Comparison of ENCODE assay signal across 8 cellular contexts in genomic region chr2:61176755-61177726, GRCh38. TPM values are rescaled to one million over a fixed set of nuclear protein-coding genes. Genes with fewer than 3 reads are reported as not detected.
DNase-seq lines count a peak whose midpoint lies in the region; ATAC-seq and TF ChIP-seq lines count a peak whose summit lies in the region.

No MANE protein-coding gene starts in this region.

- H3K36me3 ChIP-seq in SJSA1: peaks cover 39% of the 10 kb centered on the region
- peaks cover 0 to 17% of the 10 kb centered on the region in 2 donors for H3K36me3 ChIP-seq in gastroesophageal sphincter

- POLR2A ChIA-PET in GM10248 (lab: Yijun Ruan, JAX): interaction anchor here (1.4 kb wide), 1 partner anchor 15 kb away, joined by 6 read pairs; the partner anchor contains the start of gene C2orf74

- H3K9me3 Mint-ChIP-seq in HFFc6: no peaks in the 10 kb centered on the region
- H3K9me3 Mint-ChIP-seq in activated naive CD4-positive, alpha-beta T cell treated with anti-CD3 and anti-CD28 coated beads for 36 hours: no peaks in the 10 kb centered on the region

- H3K27ac Mint-ChIP-seq in HFFc6: peak overlapping the region; percentile 93
- peak overlapping the region; percentile 79 for H3K27ac Mint-ChIP-seq in activated naive CD4-positive, alpha-beta T cell treated with anti-CD3 and anti-CD28 coated beads for 36 hours

- WGBS in gastroesophageal sphincter (ENCODE audit: low coverage in 1 of 2), 2 donors: 0 to 4% methylated on average over 4 to 21 of the region's 111 CpGs

- H3K4me3 Mint-ChIP-seq in HFFc6: peak overlapping the region; percentile 91
- peak overlapping the region; percentile 78 for H3K4me3 Mint-ChIP-seq in activated naive CD4-positive, alpha-beta T cell treated with anti-CD3 and anti-CD28 coated beads for 36 hours

- peaks cover 33% of the 10 kb centered on the region for H3K36me3 Mint-ChIP-seq in HFFc6 (ENCODE audit: low read depth)
- H3K36me3 Mint-ChIP-seq in activated naive CD4-positive, alpha-beta T cell treated with anti-CD3 and anti-CD28 coated beads for 36 hours (ENCODE audit: low read depth): peaks cover 33% of the 10 kb centered on the region

- DNase-seq in GM10248 (ENCODE audit: extremely low spot score) (peak; percentile 99), HFFc6 (peak; percentile 89), NAMALWA (ENCODE audit: low spot score) (peak; percentile 93), SJSA1 (ENCODE audit: low read depth in 1 of 2, low spot score in 2 of 2) (peak; percentile 89 to 95), nucleus accumbens (lab: John Stamatoyannopoulos, UW) (peak in 55 of 56 donors; percentile 61 to 95 (median 89)), superior temporal gyrus (ENCODE audit: extremely low spot score) (peak; percentile 86)
- DNase-seq in activated naive CD4-positive, alpha-beta T cell treated with anti-CD3 and anti-CD28 coated beads for 36 hours: peak; percentile 94

- H3K4me1 ChIP-seq in SJSA1 (replicated peaks): peaks cover 32% of the 10 kb centered on the region
- peaks cover 2 to 51% (median 36%) of the 10 kb centered on the region in 3 donors for H3K4me1 ChIP-seq in gastroesophageal sphincter

- H3K27me3 ChIP-seq in SJSA1 (replicated peaks): no peaks in the 10 kb centered on the region
- H3K27me3 ChIP-seq in gastroesophageal sphincter: no peaks in the 10 kb centered on the region

- TF ChIP-seq EP300 in gastroesophageal sphincter (IDR thresholded peaks at IDR 0.05): peak; percentile 7

- TF ChIP-seq CTCF in GM10248 (IDR thresholded peaks at IDR 0.05; ENCODE audit: control extremely low read depth, extremely low read depth, low read depth, missing control alignments): no peak
- TF ChIP-seq CTCF in HFFc6 (IDR thresholded peaks at IDR 0.05): peak; percentile 32
- TF ChIP-seq CTCF in gastroesophageal sphincter (IDR thresholded peaks at IDR 0.05): peak in 3 of 4 experiments; percentile 21 to 42 (median 36)

- peak; percentile 94 for ATAC-seq in gastroesophageal sphincter

- peak; percentile 94 to 96 for TF ChIP-seq POLR2A in gastroesophageal sphincter (IDR thresholded peaks at IDR 0.05)

- peaks cover 4% of the 10 kb centered on the region for H3K27me3 Mint-ChIP-seq in HFFc6 (ENCODE audit: insufficient read depth)
- H3K27me3 Mint-ChIP-seq in activated naive CD4-positive, alpha-beta T cell treated with anti-CD3 and anti-CD28 coated beads for 36 hours (ENCODE audit: low read depth): no peaks in the 10 kb centered on the region

- CTCF ChIA-PET in GM10248 (lab: Yijun Ruan, JAX): interaction anchor here (0.8 to 2.0 kb wide), 5 partner anchors 15 to 205 kb away, joined by 3 to 7 read pairs (median 3); partner anchors contain the start of gene C2orf74
- CTCF ChIA-PET in activated naive CD4-positive, alpha-beta T cell treated with anti-CD3 and anti-CD28 coated beads for 36 hours (lab: Charles Lee): interaction anchor here (0.6 to 1.1 kb wide), 2 partner anchors 18 to 664 kb away, joined by 3 to 5 read pairs; no protein-coding TSS in a partner anchor

- intact Hi-C loops in activated naive CD4-positive, alpha-beta T cell treated with anti-CD3 and anti-CD28 coated beads for 36 hours (cut with micrococcal nuclease): loop anchor here (1.0 to 5.0 kb wide), 15 partner anchors 32 to 1130 kb away; partner anchors contain the start of genes B3GNT2, CCT4, FAM161A and PAPOLG

- H3K9me3 ChIP-seq in SJSA1 (replicated peaks) (no peaks in the 10 kb centered on the region), gastroesophageal sphincter (no peaks in the 10 kb centered on the region)

- H3K27ac ChIP-seq in SJSA1 (peak overlapping the region; percentile 98), gastroesophageal sphincter (peak overlapping the region; percentile 88 to 98 (median 96))

- H3K4me3 ChIP-seq in SJSA1 (peak overlapping the region; percentile 62), gastroesophageal sphincter (peak overlapping the region; percentile 75 to 95)

- H3K4me1 Mint-ChIP-seq in HFFc6 (ENCODE audit: low read depth): peaks cover 46% of the 10 kb centered on the region
- peaks cover 48% of the 10 kb centered on the region for H3K4me1 Mint-ChIP-seq in activated naive CD4-positive, alpha-beta T cell treated with anti-CD3 and anti-CD28 coated beads for 36 hours (ENCODE audit: low read depth)

RNA-seq across cellular contexts. Expression of gene C2orf74, which starts 15.1 kb away (rescaled TPM):
- total RNA-seq in HFFc6 (2021; fragmentation: NEBNext Ultra II Directional; extraction: Animal tissue kit (Norgen Biotek cat#: 25700)): 10 to 100 TPM; 13.5 to 23.0 (median 20.7) TPM
- 21.1 and 37.5 TPM in 2 replicates for total RNA-seq in SJSA1 (2014; rRNA removed; shearing (Covaris generic))
- total RNA-seq in activated naive CD4-positive, alpha-beta T cell treated with anti-CD3 and anti-CD28 coated beads for 36 hours: 10 to 100 TPM; 12.6 to 12.7 TPM
- total RNA-seq in gastroesophageal sphincter: 10 to 100 TPM; 24.0 to 41.6 (median 30.9) TPM

Comparison
In these comparisons a context has a peak if more than half of its experiments do, and no peak if none do; other contexts are left out.
1. Peak in every context shown above with its lines: DNase-seq, ATAC-seq, H3K4me3 ChIP-seq and H3K27ac ChIP-seq.